Comparison of ENCODE assay signal across 7 cellular contexts in genomic region chr20:2742934-2743559, GRCh38. TPM values are rescaled to one million over a fixed set of nuclear protein-coding genes. Genes with fewer than 3 reads are reported as not detected.
DNase-seq lines count a peak whose midpoint lies in the region; ATAC-seq and TF ChIP-seq lines count a peak whose summit lies in the region.

No MANE protein-coding gene starts in this region.

- TF ChIP-seq CTCF in GM12865 (IDR thresholded peaks at IDR 0.05; ENCODE audit: insufficient read depth, low read depth, low read length, missing control alignments): peak; percentile 96

- ATAC-seq in HG02938 (IDR thresholded peaks at IDR 0.05; ENCODE audit: unreplicated experiment): no peak

- H3K36me3 Mint-ChIP-seq in activated naive CD8-positive, alpha-beta T cell treated with anti-CD3 and anti-CD28 coated beads for 36 hours: peaks cover 1% of the 10 kb centered on the region

- H3K4me1 Mint-ChIP-seq in activated naive CD8-positive, alpha-beta T cell treated with anti-CD3 and anti-CD28 coated beads for 36 hours: peaks cover 48% of the 10 kb centered on the region

- H3K27me3 Mint-ChIP-seq in activated naive CD8-positive, alpha-beta T cell treated with anti-CD3 and anti-CD28 coated beads for 36 hours: no peaks in the 10 kb centered on the region

- DNase-seq in GM12865 (ENCODE audit: low read depth) (peak; percentile 65), MV-4-11 (lab: John Stamatoyannopoulos, UW) (peak; percentile 25), SW480 (ENCODE audit: low spot score) (peak; percentile 65), hepatic stellate cell (ENCODE audit: low spot score) (peak; percentile 70)
- DNase-seq in activated naive CD8-positive, alpha-beta T cell treated with anti-CD3 and anti-CD28 coated beads for 36 hours: peak; percentile 69
- peak; percentile 44 to 47 for DNase-seq in stimulated activated CD4-positive, alpha-beta T cell treated with anti-CD3 and anti-CD28 coated beads, Interleukin-1b, Interleukin-23, amount 100 ng/mL, for 1 hour (ENCODE audit: low read depth in 2 of 2)

- H3K4me3 ChIP-seq in GM12865 (ENCODE audit: low read depth, low read length): no peak overlapping the region

- H3K9me3 Mint-ChIP-seq in activated naive CD8-positive, alpha-beta T cell treated with anti-CD3 and anti-CD28 coated beads for 36 hours: no peaks in the 10 kb centered on the region

- peak overlapping the region; percentile 69 for H3K27ac Mint-ChIP-seq in activated naive CD8-positive, alpha-beta T cell treated with anti-CD3 and anti-CD28 coated beads for 36 hours

- H3K4me3 Mint-ChIP-seq in activated naive CD8-positive, alpha-beta T cell treated with anti-CD3 and anti-CD28 coated beads for 36 hours: peak overlapping the region; percentile 18

RNA-seq across cellular contexts. Expression of gene EBF4, which starts 50.5 kb away (rescaled TPM):
- total RNA-seq in activated naive CD8-positive, alpha-beta T cell treated with anti-CD3 and anti-CD28 coated beads for 36 hours: under 1 TPM; 0.66 to 0.98 TPM

RNA-seq across cellular contexts. Expression of gene CPXM1, which starts 57.4 kb away (rescaled TPM):
- total RNA-seq in activated naive CD8-positive, alpha-beta T cell treated with anti-CD3 and anti-CD28 coated beads for 36 hours: 1 to 10 TPM; 4.2 to 4.3 TPM
